8 cellular contexts compared by ENCODE assay signal in genomic region chr7:89339748-89340147, GRCh38.
"Had no signal": no experiment of that assay in that cellular context is flagged by ENCODE, and none has a peak within 500 bp of the region (broad histone marks: within the 10 kb centered on the region; RNA-seq: fewer than 3 reads in every experiment).

No MANE protein-coding gene starts in this region.

- H3K27me3 Mint-ChIP-seq: IgD-negative memory B cell had no signal

- H3K4me3 ChIP-seq: HAP-1 had no signal

- H3K27ac Mint-ChIP-seq: HFFc6, IgD-negative memory B cell had no signal

- H3K27ac ChIP-seq: HL-60 had no signal

- ATAC-seq: HCT116 had no signal

- DNase-seq: GOT3, H7, HFFc6, KG1 had no signal

- H3K36me3 ChIP-seq: HAP-1 had no signal

- H3K9me3 ChIP-seq: HAP-1 had no signal

- H3K4me3 Mint-ChIP-seq: HFFc6, IgD-negative memory B cell had no signal

- H3K36me3 Mint-ChIP-seq: IgD-negative memory B cell had no signal
